ENCODE assay signal across 16 cellular contexts in the genomic region with DNA sequence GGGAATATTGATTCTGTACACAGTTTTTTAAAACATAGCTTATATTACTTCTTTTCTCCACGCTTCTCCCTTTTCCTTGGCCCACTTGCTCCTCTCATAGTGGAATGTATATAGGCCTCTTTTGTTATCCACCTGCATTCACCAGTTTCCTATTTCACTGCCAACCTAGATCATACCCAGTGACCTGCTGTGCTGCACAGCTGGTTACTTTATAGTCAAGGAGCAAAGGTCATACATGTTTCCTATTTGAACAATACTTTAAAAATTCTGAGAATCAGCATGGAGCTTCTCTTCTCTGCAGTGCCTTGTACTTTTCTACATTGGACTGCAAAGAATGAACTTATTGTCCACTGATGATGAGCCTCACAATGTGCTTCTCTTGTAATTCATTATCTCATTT.
"Had no signal": no experiment of that assay in that cellular context is flagged by ENCODE, and none has a peak within 500 bp of the region (broad histone marks: within the 10 kb centered on the region; RNA-seq: fewer than 3 reads in every experiment).

No MANE protein-coding gene starts in this region.

- H3K36me3 ChIP-seq: gastrocnemius medialis, heart right ventricle, left ventricle myocardium inferior had no signal

- H3K27ac Mint-ChIP-seq: activated B cell treated with CpG ODN at 0.5 μM for 24 hours; activated naive CD4-positive, alpha-beta T cell treated with anti-CD3 and anti-CD28 coated beads, Interleukin-2, amount 50 U/mL, for 72 hours; nephron; stimulated activated naive CD8-positive, alpha-beta T cell treated with anti-CD3 and anti-CD28 coated beads, Interleukin-15, Interleukin-2, amounts not matched to agents 100 ng/mL and 50 ng/mL, for 24 hours had no signal

- H3K9me3 ChIP-seq: body of pancreas, gastrocnemius medialis, heart right ventricle, left ventricle myocardium inferior, testis had no signal

- H3K4me3 ChIP-seq: body of pancreas, gastrocnemius medialis, heart right ventricle, left ventricle myocardium inferior, testis had no signal

- H3K4me1 Mint-ChIP-seq: nephron had no signal

- H3K27me3 Mint-ChIP-seq: activated B cell treated with CpG ODN at 0.5 μM for 24 hours; stimulated activated naive CD8-positive, alpha-beta T cell treated with anti-CD3 and anti-CD28 coated beads, Interleukin-15, Interleukin-2, amounts not matched to agents 100 ng/mL and 50 ng/mL, for 24 hours had no signal

- H3K27ac ChIP-seq: body of pancreas, gastrocnemius medialis, heart right ventricle, left ventricle myocardium inferior, testis had no signal

- H3K27me3 ChIP-seq: body of pancreas, gastrocnemius medialis, heart right ventricle, testis had no signal

- H3K4me3 Mint-ChIP-seq: activated B cell treated with CpG ODN at 0.5 μM for 24 hours; nephron; stimulated activated naive CD8-positive, alpha-beta T cell treated with anti-CD3 and anti-CD28 coated beads, Interleukin-15, Interleukin-2, amounts not matched to agents 100 ng/mL and 50 ng/mL, for 24 hours had no signal

- H3K9me3 Mint-ChIP-seq: activated B cell treated with CpG ODN at 0.5 μM for 24 hours; activated naive CD4-positive, alpha-beta T cell treated with anti-CD3 and anti-CD28 coated beads, Interleukin-2, amount 50 U/mL, for 72 hours; nephron; stimulated activated naive CD8-positive, alpha-beta T cell treated with anti-CD3 and anti-CD28 coated beads, Interleukin-15, Interleukin-2, amounts not matched to agents 100 ng/mL and 50 ng/mL, for 24 hours had no signal

- ATAC-seq: activated naive CD4-positive, alpha-beta T cell treated with anti-CD3 and anti-CD28 coated beads, Interleukin-2, amount 50 U/mL, for 72 hours; body of pancreas; gastrocnemius medialis; heart right ventricle had no signal

- DNase-seq: activated B cell treated with CpG ODN at 0.5 μM for 24 hours; activated CD4-positive, alpha-beta T cell treated with anti-CD3 and anti-CD28 coated beads, Interleukin-2, amount 50 U/mL, for 1 hour; activated effector memory CD4-positive, alpha-beta T cell treated with Interleukin-2 at 50 U/mL for 16 hours; amniotic stem cell; body of pancreas; central memory CD4-positive, alpha-beta T cell; cortex of kidney; effector CD8-positive, alpha-beta T cell; gastrocnemius medialis; heart right ventricle; left ventricle myocardium inferior; stimulated activated CD4-positive, alpha-beta T cell treated with anti-CD3 and anti-CD28 coated beads, Interleukin-4, amount 100 ng/mL, for 1 hour; testis had no signal

- H3K4me1 ChIP-seq: testis had no signal
